Comparison of ENCODE assay signal across 19 cellular contexts in the genomic region with DNA sequence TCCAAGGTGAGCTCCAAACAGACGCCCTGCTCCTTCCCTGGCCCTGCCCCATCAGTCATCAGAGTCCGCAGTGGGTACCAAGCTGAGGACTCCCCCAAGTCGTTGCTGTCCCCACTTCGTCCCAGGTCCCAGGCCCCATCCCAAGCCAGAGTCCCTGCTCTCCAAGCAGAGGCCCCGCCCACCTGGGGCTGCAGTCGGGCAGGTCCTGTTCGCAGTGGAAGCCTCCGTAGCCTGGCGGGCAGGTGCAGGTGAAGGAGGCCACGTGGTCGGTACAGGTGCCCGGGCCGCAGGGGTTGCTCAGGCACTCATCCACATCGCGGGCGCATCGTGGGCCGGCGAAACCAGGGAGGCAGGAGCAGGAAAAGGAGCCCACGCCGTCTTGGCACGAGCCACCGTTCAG.
DNase-seq lines count a peak whose midpoint lies in the region; ATAC-seq and TF ChIP-seq lines count a peak whose summit lies in the region.
"Had no signal": no experiment of that assay in that cellular context is flagged by ENCODE, and none has a peak within 500 bp of the region (broad histone marks: within the 10 kb centered on the region; RNA-seq: fewer than 3 reads in every experiment).

No MANE protein-coding gene starts in this region.

- H3K4me2 ChIP-seq in OCI-LY1 (ENCODE audit: low read length) = peak overlapping the region; percentile 65
- H3K4me2 ChIP-seq: hepatocyte had no signal

- H3K9ac ChIP-seq in HUES6 (ENCODE audit: low read length) (no peak overlapping the region), OCI-LY1 (ENCODE audit: low read length) (peak overlapping the region; percentile 54; the same call in 1 of the 2 replicates), mucosa of rectum (ENCODE audit: low read depth in 1 of 2, low read length in 2 of 2) (no peak overlapping the region)

- H3K4me1 ChIP-seq in HUES6 (ENCODE audit: control insufficient read depth, insufficient read depth, low read length) (peaks cover 9% of the 10 kb centered on the region), OCI-LY1 (ENCODE audit: insufficient read depth, low read length, severe bottlenecking) (peaks cover 9% of the 10 kb centered on the region), mucosa of rectum (ENCODE audit: control insufficient read depth in 2 of 2, insufficient read depth in 2 of 2, low read length in 2 of 2) (peaks cover 0 to 5% of the 10 kb centered on the region in 2 donors)
- H3K4me1 ChIP-seq: testis had no signal

- peak; percentile 66 for DNase-seq in DMS53 treated with DMSO at 0.1 percent for 48 hours (lab: John Stamatoyannopoulos, UW; ENCODE audit: unreplicated experiment)
- no peak for DNase-seq in activated CD4-positive, CD25-positive, alpha-beta regulatory T cell (lab: John Stamatoyannopoulos, UW)
- DNase-seq: activated CD4-positive, alpha-beta memory T cell treated with anti-CD3 and anti-CD28 coated beads, Interleukin-2, amount 10 ng/mL, durations not matched to agents 7 days and 5 days; activated naive CD8-positive, alpha-beta T cell treated with anti-CD3 and anti-CD28 coated beads, Interleukin-2, amount 10 ng/mL, durations not matched to agents 7 days and 5 days; activated T-cell treated with anti-CD3 and anti-CD28 coated beads, Interleukin-2, amount 50 U/mL, for 48 hours; CD4-positive, CD25-positive, alpha-beta regulatory T cell; effector CD8-positive, alpha-beta T cell; GF-D8; kidney; occipital lobe; stimulated activated CD4-positive, alpha-beta T cell treated with anti-CD3 and anti-CD28 coated beads, Interleukin-2, amount 100 ng/mL, for 48 hours had no signal

- ATAC-seq in GM18861 (IDR thresholded peaks at IDR 0.05; ENCODE audit: unreplicated experiment) (no peak), GM18867 (IDR thresholded peaks at IDR 0.05; ENCODE audit: unreplicated experiment) (no peak)
- ATAC-seq: HCT116 had no signal

- H3K79me2 ChIP-seq in OCI-LY1 (ENCODE audit: insufficient read depth, low read length) = no peaks in the 10 kb centered on the region
- H3K79me2 ChIP-seq: hepatocyte had no signal

- peak overlapping the region; percentile 50; the same call in 1 of the 2 replicates for H3K4me3 ChIP-seq in HUES6 (ENCODE audit: low read depth, low read length)
- peak overlapping the region; percentile 61 for H3K4me3 ChIP-seq in OCI-LY1 (ENCODE audit: low read depth, low read length, poor library complexity, severe bottlenecking)
- H3K4me3 ChIP-seq in mucosa of rectum (ENCODE audit: low read length in 2 of 2) = peak overlapping the region; percentile 45 to 70
- H3K4me3 ChIP-seq: hepatocyte had no signal

- H3K9me3 ChIP-seq in HUES6 (ENCODE audit: control insufficient read depth, insufficient read depth, low read depth, low read length) = no peaks in the 10 kb centered on the region
- H3K9me3 ChIP-seq in OCI-LY1 (ENCODE audit: low read length) = no peaks in the 10 kb centered on the region
- no peaks in the 10 kb centered on the region for H3K9me3 ChIP-seq in mucosa of rectum (ENCODE audit: control insufficient read depth in 2 of 2, low read length in 2 of 2)
- H3K9me3 ChIP-seq: testis had no signal

- no peak for TF ChIP-seq CTCF in OCI-LY1 (IDR thresholded peaks at IDR 0.05; ENCODE audit: low read length)

- no peaks in the 10 kb centered on the region for H3K9me2 ChIP-seq in OCI-LY1 (ENCODE audit: low read depth, low read length)

- no peaks in the 10 kb centered on the region for H3F3A ChIP-seq in OCI-LY1 (ENCODE audit: insufficient read depth, low read length)

- H3K27me3 ChIP-seq in HUES6 (ENCODE audit: control insufficient read depth, insufficient read depth, low read length) = no peaks in the 10 kb centered on the region
- H3K27me3 ChIP-seq in OCI-LY1 (ENCODE audit: insufficient read depth, low read length) = no peaks in the 10 kb centered on the region
- peaks cover 0 to 5% of the 10 kb centered on the region in 2 donors for H3K27me3 ChIP-seq in mucosa of rectum (ENCODE audit: control insufficient read depth in 2 of 2, insufficient read depth in 2 of 2, low read length in 2 of 2)
- H3K27me3 ChIP-seq: hepatocyte, testis had no signal

- H3K36me3 ChIP-seq in HUES6 (ENCODE audit: control insufficient read depth, insufficient read depth, low read length) = peaks cover 62% of the 10 kb centered on the region
- no peaks in the 10 kb centered on the region for H3K36me3 ChIP-seq in OCI-LY1 (ENCODE audit: insufficient read depth, low read length)
- no peaks in the 10 kb centered on the region for H3K36me3 ChIP-seq in mucosa of rectum (ENCODE audit: control insufficient read depth in 2 of 2, insufficient read depth in 2 of 2, low read length in 2 of 2)

- no peak overlapping the region for H3K27ac ChIP-seq in HUES6 (ENCODE audit: low read depth, low read length)
- no peak overlapping the region for H3K27ac ChIP-seq in OCI-LY1 (ENCODE audit: low read depth, low read length, poor library complexity, severe bottlenecking)
- no peak overlapping the region for H3K27ac ChIP-seq in mucosa of rectum (ENCODE audit: low read depth in 2 of 2, low read length in 2 of 2)
- H3K27ac ChIP-seq: hepatocyte, testis had no signal

- no peaks in the 10 kb centered on the region for H4K20me1 ChIP-seq in OCI-LY1 (ENCODE audit: insufficient read depth, low read length)

- no peak overlapping the region for H2AFZ ChIP-seq in OCI-LY1 (ENCODE audit: low read length)
- H2AFZ ChIP-seq: hepatocyte had no signal
